Comparison of ENCODE assay signal across 8 cellular contexts in genomic region chr2:151808258-151809072, GRCh38. TPM values are rescaled to one million over a fixed set of nuclear protein-coding genes. Genes with fewer than 3 reads are reported as not detected.
A peak's percentile ranks its signal among the peaks of the same experiment; 100 is the strongest.
DNase-seq lines count a peak whose midpoint lies in the region; ATAC-seq, FAIRE-seq and TF ChIP-seq lines count a peak whose summit lies in the region.

No MANE protein-coding gene starts in this region.

- TF ChIP-seq CTCF in A549 (IDR thresholded peaks at IDR 0.05) = peak; percentile 61
- TF ChIP-seq CTCF in GM10266 (IDR thresholded peaks at IDR 0.05; ENCODE audit: control insufficient read depth, insufficient read depth, low read depth, missing control alignments) = peak; percentile 38
- TF ChIP-seq CTCF in RWPE1 (conservative IDR thresholded peaks at IDR 0.05; ENCODE audit: low read depth) = peak; percentile 65
- TF ChIP-seq CTCF in testis (IDR thresholded peaks at IDR 0.05) = peak in 1 of 3 experiments; percentile 9

- 80% methylated on average over 5 of the region's 5 CpGs for WGBS in A549 (ENCODE audit: missing lambda C conversion rate)
- WGBS in testis, 2 donors = 80 to 85% methylated on average over 5 of the region's 5 CpGs

- H3K27ac ChIP-seq in A549 (no peak overlapping the region), RWPE1 (no peak overlapping the region), testis (no peak overlapping the region)

- intact Hi-C loops in testis (cut with DNase I; ENCODE audit: low total_unique reads) = no loop called here

- H3K9me3 Mint-ChIP-seq in stimulated activated effector memory CD8-positive, alpha-beta T cell treated with anti-CD3 and anti-CD28 coated beads, Interleukin-12 subunit alpha, Interleukin-12 subunit beta, amount 100 ng/mL, for 72 hours = no peaks in the 10 kb centered on the region
- H3K9me3 Mint-ChIP-seq in stimulated activated naive B cell treated with anti-CD40 and anti-IgM and Interleukin-4, amounts not matched to agents 10 μg/mL and 1 μg/mL and 100 μg/mL, for 72 hours = no peaks in the 10 kb centered on the region

- TF ChIP-seq RAD21 in A549 (conservative IDR thresholded peaks at IDR 0.05 in 1 of 2, IDR thresholded peaks at IDR 0.05 in 1 of 2) = peak; percentile 36 to 45; a peak in 4 of 5 replicates

- no peak for FAIRE-seq in A549 (lab: Jason Lieb, UNC)
- FAIRE-seq in urothelium cell line (lab: Jason Lieb, UNC) = no peak

- DNase-seq in A549 (ENCODE audit: low read depth in 1 of 2, low spot score in 1 of 2) (peak; percentile 23 to 27), GM10266 (ENCODE audit: extremely low spot score) (no peak), RWPE1 (ENCODE audit: low spot score) (peak; percentile 28), germinal center (ENCODE audit: low spot score) (peak; percentile 40), urothelium cell line (ENCODE audit: low spot score) (peak; percentile 12), testis (no peak)
- no peak for DNase-seq in stimulated activated effector memory CD8-positive, alpha-beta T cell treated with anti-CD3 and anti-CD28 coated beads, Interleukin-12 subunit alpha, Interleukin-12 subunit beta, amount 100 ng/mL, for 72 hours (ENCODE audit: low spot score in 2 of 2)
- no peak for DNase-seq in stimulated activated naive B cell treated with anti-CD40 and anti-IgM and Interleukin-4, amounts not matched to agents 10 μg/mL and 1 μg/mL and 100 μg/mL, for 72 hours

- POLR2A ChIA-PET in A549 (lab: Yijun Ruan, JAX) (interaction anchor here (0.5 kb wide), 1 partner anchor 19 kb away, joined by 3 read pairs; the partner anchor contains the start of gene ARL5A), RWPE1 (lab: Yijun Ruan, JAX; ENCODE audit: low non-redundant PET) (no interaction called here)

- no peak overlapping the region for H3K4me3 ChIP-seq in A549
- no peak overlapping the region for H3K4me3 ChIP-seq in testis

- H3K27me3 ChIP-seq in testis = no peaks in the 10 kb centered on the region

- H3K9me3 ChIP-seq in A549 (0 out of 3 replicates have a peak, but pooled peaks cover 3% of the 10 kb centered on the region), testis (no peaks in the 10 kb centered on the region)

- H3K36me3 Mint-ChIP-seq in stimulated activated effector memory CD8-positive, alpha-beta T cell treated with anti-CD3 and anti-CD28 coated beads, Interleukin-12 subunit alpha, Interleukin-12 subunit beta, amount 100 ng/mL, for 72 hours = peaks cover 35% of the 10 kb centered on the region
- H3K36me3 Mint-ChIP-seq in stimulated activated naive B cell treated with anti-CD40 and anti-IgM and Interleukin-4, amounts not matched to agents 10 μg/mL and 1 μg/mL and 100 μg/mL, for 72 hours = peaks cover 17 to 19% of the 10 kb centered on the region in 2 donors

- TF ChIP-seq EP300 in A549 (IDR thresholded peaks at IDR 0.05) = no peak

- H3K36me3 ChIP-seq in testis (ENCODE audit: low read depth, missing control alignments) = no peaks in the 10 kb centered on the region

- H3K4me1 Mint-ChIP-seq in stimulated activated effector memory CD8-positive, alpha-beta T cell treated with anti-CD3 and anti-CD28 coated beads, Interleukin-12 subunit alpha, Interleukin-12 subunit beta, amount 100 ng/mL, for 72 hours = no peaks in the 10 kb centered on the region
- no peaks in the 10 kb centered on the region for H3K4me1 Mint-ChIP-seq in stimulated activated naive B cell treated with anti-CD40 and anti-IgM and Interleukin-4, amounts not matched to agents 10 μg/mL and 1 μg/mL and 100 μg/mL, for 72 hours

- no peak overlapping the region for H3K4me2 ChIP-seq in A549

- no peak overlapping the region for H3K4me3 Mint-ChIP-seq in stimulated activated effector memory CD8-positive, alpha-beta T cell treated with anti-CD3 and anti-CD28 coated beads, Interleukin-12 subunit alpha, Interleukin-12 subunit beta, amount 100 ng/mL, for 72 hours
- H3K4me3 Mint-ChIP-seq in stimulated activated naive B cell treated with anti-CD40 and anti-IgM and Interleukin-4, amounts not matched to agents 10 μg/mL and 1 μg/mL and 100 μg/mL, for 72 hours = no peak overlapping the region

- no peaks in the 10 kb centered on the region for H3K4me1 ChIP-seq in A549
- H3K4me1 ChIP-seq in testis = no peaks in the 10 kb centered on the region

- TF ChIP-seq POLR2A in A549 (IDR thresholded peaks at IDR 0.05; ENCODE audit: low read length) (no peak), testis (IDR thresholded peaks at IDR 0.05) (no peak)

- peak in 1 of 2 experiments; percentile 64; a peak in 2 of 6 replicates for ATAC-seq in A549
- no peak for ATAC-seq in stimulated activated effector memory CD8-positive, alpha-beta T cell treated with anti-CD3 and anti-CD28 coated beads, Interleukin-12 subunit alpha, Interleukin-12 subunit beta, amount 100 ng/mL, for 72 hours
- ATAC-seq in stimulated activated naive B cell treated with anti-CD40 and anti-IgM and Interleukin-4, amounts not matched to agents 10 μg/mL and 1 μg/mL and 100 μg/mL, for 72 hours (replicated peaks) = no peak

- H3K27me3 Mint-ChIP-seq in stimulated activated naive B cell treated with anti-CD40 and anti-IgM and Interleukin-4, amounts not matched to agents 10 μg/mL and 1 μg/mL and 100 μg/mL, for 72 hours = no peaks in the 10 kb centered on the region

- no peak overlapping the region for H3K27ac Mint-ChIP-seq in stimulated activated effector memory CD8-positive, alpha-beta T cell treated with anti-CD3 and anti-CD28 coated beads, Interleukin-12 subunit alpha, Interleukin-12 subunit beta, amount 100 ng/mL, for 72 hours
- no peak overlapping the region for H3K27ac Mint-ChIP-seq in stimulated activated naive B cell treated with anti-CD40 and anti-IgM and Interleukin-4, amounts not matched to agents 10 μg/mL and 1 μg/mL and 100 μg/mL, for 72 hours

- CTCF ChIA-PET in A549 (lab: Yijun Ruan, JAX) (interaction anchor here (1.0 kb wide), 2 partner anchors 8 to 9 kb away, joined by 3 to 4 read pairs; no protein-coding TSS in a partner anchor), RWPE1 (lab: Yijun Ruan, JAX) (no interaction called here)

TF ChIP-seq in A549, 52 proteins besides CTCF, POLR2A, EP300 and RAD21:
- TF ChIP-seq RFX5 (IDR thresholded peaks at IDR 0.05) = no peak
- TF ChIP-seq, protein P1, sequence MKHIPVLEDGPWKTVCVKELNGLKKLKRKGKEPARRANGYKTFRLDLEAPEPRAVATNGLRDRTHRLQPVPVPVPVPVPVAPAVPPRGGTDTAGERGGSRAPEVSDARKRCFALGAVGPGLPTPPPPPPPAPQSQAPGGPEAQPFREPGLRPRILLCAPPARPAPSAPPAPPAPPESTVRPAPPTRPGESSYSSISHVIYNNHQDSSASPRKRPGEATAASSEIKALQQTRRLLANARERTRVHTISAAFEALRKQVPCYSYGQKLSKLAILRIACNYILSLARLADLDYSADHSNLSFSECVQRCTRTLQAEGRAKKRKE (CRISPR knock-in tag; IDR thresholded peaks at IDR 0.05; ENCODE audit: low read depth) = no peak
- peak; percentile 49; the same call in 1 of the 3 replicates for TF ChIP-seq SMC3 (IDR thresholded peaks at IDR 0.05)
- TF ChIP-seq PBX3 (IDR thresholded peaks at IDR 0.05) = no peak
TF ChIP-seq in A549: peak in this region for 1.

RNA-seq across cellular contexts. Expression of gene ARL5A, which starts 19.8 kb away (rescaled TPM):
- polyA plus RNA-seq in A549 (2011; rRNA removed) (28.4 and 50.3 TPM in 2 replicates), A549 (2017; fragmentation: RNase III; extraction: RNeasy Plus Mini Kit Qiagen cat#74134 plus additional on column Dnase treatment) (29.5 to 32.6 TPM (median 30.5 TPM) in 3 replicates), testis (ENCODE audit: insufficient read depth, low read depth, low replicate concordance) (19.1 TPM)
- 12.5 and 13.3 TPM in 2 replicates for polyA plus RNA-seq in A549 (2012; cell fraction: cytosol; rRNA removed)
- polyA plus RNA-seq in A549 (2012; cell fraction: nucleus; rRNA removed) = 2.6 and 5.0 TPM in 2 replicates
- 17.8 and 22.9 TPM in 2 replicates for polyA minus RNA-seq in A549 (2011; rRNA and poly(A)+ RNA removed)
- 10 to 100 TPM; 27.5 to 34.0 TPM for total RNA-seq in testis

Comparison
In these comparisons a context has a peak if more than half of its experiments do, and no peak if none do; other contexts are left out.
1. DNase-seq: peak in A549 (2 of 2), RWPE1 (single experiment), germinal center (single experiment) and urothelium cell line (single experiment); none in GM10266 (single experiment), stimulated activated effector memory CD8-positive, alpha-beta T cell treated with anti-CD3 and anti-CD28 coated beads, Interleukin-12 subunit alpha, Interleukin-12 subunit beta, amount 100 ng/mL, for 72 hours (0 of 2), testis (single experiment) and stimulated activated naive B cell treated with anti-CD40 and anti-IgM and Interleukin-4, amounts not matched to agents 10 μg/mL and 1 μg/mL and 100 μg/mL, for 72 hours (single experiment).